Comparison of ENCODE assay signal across 1 cellular context in genomic region chr17:27091043-27091497, GRCh38.
A peak's percentile ranks its signal among the peaks of the same experiment; 100 is the strongest.
TF ChIP-seq lines count a peak whose summit lies in the region.

No MANE protein-coding gene starts in this region.

TF ChIP-seq in K562, 482 proteins besides CTCF, POLR2A, EP300 and RAD21 (continued from another document and continues in another):
- TF ChIP-seq TSHZ1 (CRISPR knock-in tag; IDR thresholded peaks at IDR 0.05): no peak
- no peak for TF ChIP-seq NONO (IDR thresholded peaks at IDR 0.05; ENCODE audit: low read depth in 2 of 2, low read length in 1 of 2)
- no peak for TF ChIP-seq ZNF133 (CRISPR knock-in tag; IDR thresholded peaks at IDR 0.05)
- TF ChIP-seq HSF4 (CRISPR knock-in tag; IDR thresholded peaks at IDR 0.05; ENCODE audit: borderline replicate concordance): no peak
- TF ChIP-seq RNF2 (IDR thresholded peaks at IDR 0.05): no peak
- TF ChIP-seq ETS1 (conservative IDR thresholded peaks at IDR 0.05; ENCODE audit: control insufficient read depth, low read depth, low read length): peak; percentile 52; the same call in 1 of the 2 replicates
- no peak for TF ChIP-seq ZNF592 (IDR thresholded peaks at IDR 0.05)
- TF ChIP-seq, protein P1, sequence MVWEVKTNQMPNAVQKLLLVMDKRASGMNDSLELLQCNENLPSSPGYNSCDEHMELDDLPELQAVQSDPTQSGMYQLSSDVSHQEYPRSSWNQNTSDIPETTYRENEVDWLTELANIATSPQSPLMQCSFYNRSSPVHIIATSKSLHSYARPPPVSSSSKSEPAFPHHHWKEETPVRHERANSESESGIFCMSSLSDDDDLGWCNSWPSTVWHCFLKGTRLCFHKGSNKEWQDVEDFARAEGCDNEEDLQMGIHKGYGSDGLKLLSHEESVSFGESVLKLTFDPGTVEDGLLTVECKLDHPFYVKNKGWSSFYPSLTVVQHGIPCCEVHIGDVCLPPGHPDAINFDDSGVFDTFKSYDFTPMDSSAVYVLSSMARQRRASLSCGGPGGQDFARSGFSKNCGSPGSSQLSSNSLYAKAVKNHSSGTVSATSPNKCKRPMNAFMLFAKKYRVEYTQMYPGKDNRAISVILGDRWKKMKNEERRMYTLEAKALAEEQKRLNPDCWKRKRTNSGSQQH (CRISPR knock-in tag; IDR thresholded peaks at IDR 0.05): no peak
- TF ChIP-seq, protein P2, sequence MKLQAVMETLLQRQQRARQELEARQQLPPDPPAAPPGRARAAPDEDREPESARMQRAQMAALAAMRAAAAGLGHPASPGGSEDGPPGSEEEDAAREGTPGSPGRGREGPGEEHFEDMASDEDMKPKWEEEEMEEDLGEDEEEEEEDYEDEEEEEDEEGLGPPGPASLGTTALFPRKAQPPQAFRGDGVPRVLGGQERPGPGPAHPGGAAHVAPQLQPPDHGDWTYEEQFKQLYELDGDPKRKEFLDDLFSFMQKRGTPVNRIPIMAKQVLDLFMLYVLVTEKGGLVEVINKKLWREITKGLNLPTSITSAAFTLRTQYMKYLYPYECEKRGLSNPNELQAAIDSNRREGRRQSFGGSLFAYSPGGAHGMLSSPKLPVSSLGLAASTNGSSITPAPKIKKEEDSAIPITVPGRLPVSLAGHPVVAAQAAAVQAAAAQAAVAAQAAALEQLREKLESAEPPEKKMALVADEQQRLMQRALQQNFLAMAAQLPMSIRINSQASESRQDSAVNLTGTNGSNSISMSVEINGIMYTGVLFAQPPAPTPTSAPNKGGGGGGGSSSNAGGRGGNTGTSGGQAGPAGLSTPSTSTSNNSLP (IDR thresholded peaks at IDR 0.05; ENCODE audit: borderline replicate concordance, low read depth, low read length): no peak
- TF ChIP-seq, protein P3, sequence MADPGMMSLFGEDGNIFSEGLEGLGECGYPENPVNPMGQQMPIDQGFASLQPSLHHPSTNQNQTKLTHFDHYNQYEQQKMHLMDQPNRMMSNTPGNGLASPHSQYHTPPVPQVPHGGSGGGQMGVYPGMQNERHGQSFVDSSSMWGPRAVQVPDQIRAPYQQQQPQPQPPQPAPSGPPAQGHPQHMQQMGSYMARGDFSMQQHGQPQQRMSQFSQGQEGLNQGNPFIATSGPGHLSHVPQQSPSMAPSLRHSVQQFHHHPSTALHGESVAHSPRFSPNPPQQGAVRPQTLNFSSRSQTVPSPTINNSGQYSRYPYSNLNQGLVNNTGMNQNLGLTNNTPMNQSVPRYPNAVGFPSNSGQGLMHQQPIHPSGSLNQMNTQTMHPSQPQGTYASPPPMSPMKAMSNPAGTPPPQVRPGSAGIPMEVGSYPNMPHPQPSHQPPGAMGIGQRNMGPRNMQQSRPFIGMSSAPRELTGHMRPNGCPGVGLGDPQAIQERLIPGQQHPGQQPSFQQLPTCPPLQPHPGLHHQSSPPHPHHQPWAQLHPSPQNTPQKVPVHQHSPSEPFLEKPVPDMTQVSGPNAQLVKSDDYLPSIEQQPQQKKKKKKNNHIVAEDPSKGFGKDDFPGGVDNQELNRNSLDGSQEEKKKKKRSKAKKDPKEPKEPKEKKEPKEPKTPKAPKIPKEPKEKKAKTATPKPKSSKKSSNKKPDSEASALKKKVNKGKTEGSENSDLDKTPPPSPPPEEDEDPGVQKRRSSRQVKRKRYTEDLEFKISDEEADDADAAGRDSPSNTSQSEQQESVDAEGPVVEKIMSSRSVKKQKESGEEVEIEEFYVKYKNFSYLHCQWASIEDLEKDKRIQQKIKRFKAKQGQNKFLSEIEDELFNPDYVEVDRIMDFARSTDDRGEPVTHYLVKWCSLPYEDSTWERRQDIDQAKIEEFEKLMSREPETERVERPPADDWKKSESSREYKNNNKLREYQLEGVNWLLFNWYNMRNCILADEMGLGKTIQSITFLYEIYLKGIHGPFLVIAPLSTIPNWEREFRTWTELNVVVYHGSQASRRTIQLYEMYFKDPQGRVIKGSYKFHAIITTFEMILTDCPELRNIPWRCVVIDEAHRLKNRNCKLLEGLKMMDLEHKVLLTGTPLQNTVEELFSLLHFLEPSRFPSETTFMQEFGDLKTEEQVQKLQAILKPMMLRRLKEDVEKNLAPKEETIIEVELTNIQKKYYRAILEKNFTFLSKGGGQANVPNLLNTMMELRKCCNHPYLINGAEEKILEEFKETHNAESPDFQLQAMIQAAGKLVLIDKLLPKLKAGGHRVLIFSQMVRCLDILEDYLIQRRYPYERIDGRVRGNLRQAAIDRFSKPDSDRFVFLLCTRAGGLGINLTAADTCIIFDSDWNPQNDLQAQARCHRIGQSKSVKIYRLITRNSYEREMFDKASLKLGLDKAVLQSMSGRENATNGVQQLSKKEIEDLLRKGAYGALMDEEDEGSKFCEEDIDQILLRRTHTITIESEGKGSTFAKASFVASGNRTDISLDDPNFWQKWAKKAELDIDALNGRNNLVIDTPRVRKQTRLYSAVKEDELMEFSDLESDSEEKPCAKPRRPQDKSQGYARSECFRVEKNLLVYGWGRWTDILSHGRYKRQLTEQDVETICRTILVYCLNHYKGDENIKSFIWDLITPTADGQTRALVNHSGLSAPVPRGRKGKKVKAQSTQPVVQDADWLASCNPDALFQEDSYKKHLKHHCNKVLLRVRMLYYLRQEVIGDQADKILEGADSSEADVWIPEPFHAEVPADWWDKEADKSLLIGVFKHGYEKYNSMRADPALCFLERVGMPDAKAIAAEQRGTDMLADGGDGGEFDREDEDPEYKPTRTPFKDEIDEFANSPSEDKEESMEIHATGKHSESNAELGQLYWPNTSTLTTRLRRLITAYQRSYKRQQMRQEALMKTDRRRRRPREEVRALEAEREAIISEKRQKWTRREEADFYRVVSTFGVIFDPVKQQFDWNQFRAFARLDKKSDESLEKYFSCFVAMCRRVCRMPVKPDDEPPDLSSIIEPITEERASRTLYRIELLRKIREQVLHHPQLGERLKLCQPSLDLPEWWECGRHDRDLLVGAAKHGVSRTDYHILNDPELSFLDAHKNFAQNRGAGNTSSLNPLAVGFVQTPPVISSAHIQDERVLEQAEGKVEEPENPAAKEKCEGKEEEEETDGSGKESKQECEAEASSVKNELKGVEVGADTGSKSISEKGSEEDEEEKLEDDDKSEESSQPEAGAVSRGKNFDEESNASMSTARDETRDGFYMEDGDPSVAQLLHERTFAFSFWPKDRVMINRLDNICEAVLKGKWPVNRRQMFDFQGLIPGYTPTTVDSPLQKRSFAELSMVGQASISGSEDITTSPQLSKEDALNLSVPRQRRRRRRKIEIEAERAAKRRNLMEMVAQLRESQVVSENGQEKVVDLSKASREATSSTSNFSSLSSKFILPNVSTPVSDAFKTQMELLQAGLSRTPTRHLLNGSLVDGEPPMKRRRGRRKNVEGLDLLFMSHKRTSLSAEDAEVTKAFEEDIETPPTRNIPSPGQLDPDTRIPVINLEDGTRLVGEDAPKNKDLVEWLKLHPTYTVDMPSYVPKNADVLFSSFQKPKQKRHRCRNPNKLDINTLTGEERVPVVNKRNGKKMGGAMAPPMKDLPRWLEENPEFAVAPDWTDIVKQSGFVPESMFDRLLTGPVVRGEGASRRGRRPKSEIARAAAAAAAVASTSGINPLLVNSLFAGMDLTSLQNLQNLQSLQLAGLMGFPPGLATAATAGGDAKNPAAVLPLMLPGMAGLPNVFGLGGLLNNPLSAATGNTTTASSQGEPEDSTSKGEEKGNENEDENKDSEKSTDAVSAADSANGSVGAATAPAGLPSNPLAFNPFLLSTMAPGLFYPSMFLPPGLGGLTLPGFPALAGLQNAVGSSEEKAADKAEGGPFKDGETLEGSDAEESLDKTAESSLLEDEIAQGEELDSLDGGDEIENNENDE (IDR thresholded peaks at IDR 0.05; ENCODE audit: low read depth, low read length): no peak
- no peak for TF ChIP-seq NR1H2 (CRISPR knock-in tag; IDR thresholded peaks at IDR 0.05)
- no peak for TF ChIP-seq SAP30 (IDR thresholded peaks at IDR 0.05; ENCODE audit: borderline replicate concordance, insufficient read depth, low read depth, low read length, poor library complexity, severe bottlenecking)
- TF ChIP-seq ZBTB8A (IDR thresholded peaks at IDR 0.05; ENCODE audit: partially characterized antibody): no peak
- no peak for TF ChIP-seq POLR2AphosphoS2 (IDR thresholded peaks at IDR 0.05; ENCODE audit: low read length)
- TF ChIP-seq, protein P4, sequence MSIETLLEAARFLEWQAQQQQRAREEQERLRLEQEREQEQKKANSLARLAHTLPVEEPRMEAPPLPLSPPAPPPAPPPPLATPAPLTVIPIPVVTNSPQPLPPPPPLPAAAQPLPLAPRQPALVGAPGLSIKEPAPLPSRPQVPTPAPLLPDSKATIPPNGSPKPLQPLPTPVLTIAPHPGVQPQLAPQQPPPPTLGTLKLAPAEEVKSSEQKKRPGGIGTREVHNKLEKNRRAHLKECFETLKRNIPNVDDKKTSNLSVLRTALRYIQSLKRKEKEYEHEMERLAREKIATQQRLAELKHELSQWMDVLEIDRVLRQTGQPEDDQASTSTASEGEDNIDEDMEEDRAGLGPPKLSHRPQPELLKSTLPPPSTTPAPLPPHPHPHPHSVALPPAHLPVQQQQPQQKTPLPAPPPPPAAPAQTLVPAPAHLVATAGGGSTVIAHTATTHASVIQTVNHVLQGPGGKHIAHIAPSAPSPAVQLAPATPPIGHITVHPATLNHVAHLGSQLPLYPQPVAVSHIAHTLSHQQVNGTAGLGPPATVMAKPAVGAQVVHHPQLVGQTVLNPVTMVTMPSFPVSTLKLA (conservative IDR thresholded peaks at IDR 0.05): no peak
- TF ChIP-seq JUN (IDR thresholded peaks at IDR 0.05; ENCODE audit: borderline replicate concordance, low read depth, low read length): no peak
- TF ChIP-seq JUN (CRISPR knock-in tag; IDR thresholded peaks at IDR 0.05; ENCODE audit: borderline replicate concordance): no peak
- no peak for TF ChIP-seq GATAD2A (IDR thresholded peaks at IDR 0.05)
- no peak for TF ChIP-seq PCBP1 (IDR thresholded peaks at IDR 0.05; ENCODE audit: low read depth, low read length, poor library complexity, severe bottlenecking)
- TF ChIP-seq ZNF224 (CRISPR knock-in tag; IDR thresholded peaks at IDR 0.05): peak; percentile 81; the same call in 1 of the 2 replicates
- no peak for TF ChIP-seq NCOA4 (IDR thresholded peaks at IDR 0.05; ENCODE audit: partially characterized antibody)
- 0 out of 2 replicates have a peak, but pooled peaks have one; percentile 15 for TF ChIP-seq SUPT5H (IDR thresholded peaks at IDR 0.05)
- TF ChIP-seq, protein P5, sequence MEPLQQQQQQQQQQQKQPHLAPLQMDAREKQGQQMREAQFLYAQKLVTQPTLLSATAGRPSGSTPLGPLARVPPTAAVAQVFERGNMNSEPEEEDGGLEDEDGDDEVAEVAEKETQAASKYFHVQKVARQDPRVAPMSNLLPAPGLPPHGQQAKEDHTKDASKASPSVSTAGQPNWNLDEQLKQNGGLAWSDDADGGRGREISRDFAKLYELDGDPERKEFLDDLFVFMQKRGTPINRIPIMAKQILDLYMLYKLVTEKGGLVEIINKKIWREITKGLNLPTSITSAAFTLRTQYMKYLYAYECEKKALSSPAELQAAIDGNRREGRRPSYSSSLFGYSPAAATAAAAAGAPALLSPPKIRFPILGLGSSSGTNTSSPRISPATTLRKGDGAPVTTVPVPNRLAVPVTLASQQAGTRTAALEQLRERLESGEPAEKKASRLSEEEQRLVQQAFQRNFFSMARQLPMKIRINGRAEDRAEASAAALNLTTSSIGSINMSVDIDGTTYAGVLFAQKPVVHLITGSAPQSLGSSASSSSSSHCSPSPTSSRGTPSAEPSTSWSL (CRISPR knock-in tag; IDR thresholded peaks at IDR 0.05; ENCODE audit: borderline replicate concordance): no peak
- no peak for TF ChIP-seq TAF9B (IDR thresholded peaks at IDR 0.05; ENCODE audit: partially characterized antibody)
